1 cellular context compared by ENCODE assay signal in genomic region chr1:45654540-45655280, GRCh38.
TF ChIP-seq lines count a peak whose summit lies in the region.

No MANE protein-coding gene starts in this region.

TF ChIP-seq in HepG2, 621 proteins besides CTCF, POLR2A, EP300 and RAD21:
- peak; percentile 41 for TF ChIP-seq RBM22 (optimal IDR thresholded peaks at IDR 0.05; ENCODE audit: low read length)
- TF ChIP-seq, protein P1, sequence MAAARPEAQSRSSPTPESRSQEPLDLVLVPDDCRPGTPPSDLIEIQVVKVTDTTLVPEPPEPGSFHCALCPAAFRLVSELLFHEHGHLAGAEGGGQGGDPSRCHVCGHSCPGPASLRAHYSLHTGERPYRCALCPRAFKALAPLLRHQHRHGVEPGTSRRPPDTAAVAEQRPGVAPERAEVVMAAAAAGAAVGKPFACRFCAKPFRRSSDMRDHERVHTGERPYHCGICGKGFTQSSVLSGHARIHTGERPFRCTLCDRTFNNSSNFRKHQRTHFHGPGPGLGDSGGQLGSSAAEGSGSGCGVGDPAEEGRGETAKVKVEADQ (CRISPR knock-in tag; IDR thresholded peaks at IDR 0.05; ENCODE audit: borderline replicate concordance), result no peak
- TF ChIP-seq, protein P2, sequence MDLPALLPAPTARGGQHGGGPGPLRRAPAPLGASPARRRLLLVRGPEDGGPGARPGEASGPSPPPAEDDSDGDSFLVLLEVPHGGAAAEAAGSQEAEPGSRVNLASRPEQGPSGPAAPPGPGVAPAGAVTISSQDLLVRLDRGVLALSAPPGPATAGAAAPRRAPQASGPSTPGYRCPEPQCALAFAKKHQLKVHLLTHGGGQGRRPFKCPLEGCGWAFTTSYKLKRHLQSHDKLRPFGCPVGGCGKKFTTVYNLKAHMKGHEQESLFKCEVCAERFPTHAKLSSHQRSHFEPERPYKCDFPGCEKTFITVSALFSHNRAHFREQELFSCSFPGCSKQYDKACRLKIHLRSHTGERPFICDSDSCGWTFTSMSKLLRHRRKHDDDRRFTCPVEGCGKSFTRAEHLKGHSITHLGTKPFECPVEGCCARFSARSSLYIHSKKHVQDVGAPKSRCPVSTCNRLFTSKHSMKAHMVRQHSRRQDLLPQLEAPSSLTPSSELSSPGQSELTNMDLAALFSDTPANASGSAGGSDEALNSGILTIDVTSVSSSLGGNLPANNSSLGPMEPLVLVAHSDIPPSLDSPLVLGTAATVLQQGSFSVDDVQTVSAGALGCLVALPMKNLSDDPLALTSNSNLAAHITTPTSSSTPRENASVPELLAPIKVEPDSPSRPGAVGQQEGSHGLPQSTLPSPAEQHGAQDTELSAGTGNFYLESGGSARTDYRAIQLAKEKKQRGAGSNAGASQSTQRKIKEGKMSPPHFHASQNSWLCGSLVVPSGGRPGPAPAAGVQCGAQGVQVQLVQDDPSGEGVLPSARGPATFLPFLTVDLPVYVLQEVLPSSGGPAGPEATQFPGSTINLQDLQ (CRISPR knock-in tag; IDR thresholded peaks at IDR 0.05), result no peak
- TF ChIP-seq NRL (CRISPR knock-in tag; IDR thresholded peaks at IDR 0.05; ENCODE audit: borderline replicate concordance), result no peak
- TF ChIP-seq KMT2A (CRISPR knock-in tag; IDR thresholded peaks at IDR 0.05), result no peak
- no peak for TF ChIP-seq SRSF4 (IDR thresholded peaks at IDR 0.05; ENCODE audit: low read depth, low read length, poor library complexity, severe bottlenecking)
- no peak for TF ChIP-seq ZNF646 (CRISPR knock-in tag; IDR thresholded peaks at IDR 0.05)
- TF ChIP-seq, protein P3, sequence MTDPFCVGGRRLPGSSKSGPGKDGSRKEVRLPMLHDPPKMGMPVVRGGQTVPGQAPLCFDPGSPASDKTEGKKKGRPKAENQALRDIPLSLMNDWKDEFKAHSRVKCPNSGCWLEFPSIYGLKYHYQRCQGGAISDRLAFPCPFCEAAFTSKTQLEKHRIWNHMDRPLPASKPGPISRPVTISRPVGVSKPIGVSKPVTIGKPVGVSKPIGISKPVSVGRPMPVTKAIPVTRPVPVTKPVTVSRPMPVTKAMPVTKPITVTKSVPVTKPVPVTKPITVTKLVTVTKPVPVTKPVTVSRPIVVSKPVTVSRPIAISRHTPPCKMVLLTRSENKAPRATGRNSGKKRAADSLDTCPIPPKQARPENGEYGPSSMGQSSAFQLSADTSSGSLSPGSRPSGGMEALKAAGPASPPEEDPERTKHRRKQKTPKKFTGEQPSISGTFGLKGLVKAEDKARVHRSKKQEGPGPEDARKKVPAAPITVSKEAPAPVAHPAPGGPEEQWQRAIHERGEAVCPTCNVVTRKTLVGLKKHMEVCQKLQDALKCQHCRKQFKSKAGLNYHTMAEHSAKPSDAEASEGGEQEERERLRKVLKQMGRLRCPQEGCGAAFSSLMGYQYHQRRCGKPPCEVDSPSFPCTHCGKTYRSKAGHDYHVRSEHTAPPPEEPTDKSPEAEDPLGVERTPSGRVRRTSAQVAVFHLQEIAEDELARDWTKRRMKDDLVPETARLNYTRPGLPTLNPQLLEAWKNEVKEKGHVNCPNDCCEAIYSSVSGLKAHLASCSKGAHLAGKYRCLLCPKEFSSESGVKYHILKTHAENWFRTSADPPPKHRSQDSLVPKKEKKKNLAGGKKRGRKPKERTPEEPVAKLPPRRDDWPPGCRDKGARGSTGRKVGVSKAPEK (CRISPR knock-in tag; IDR thresholded peaks at IDR 0.05; ENCODE audit: borderline replicate concordance), result no peak
- TF ChIP-seq ZNF3 (CRISPR knock-in tag; IDR thresholded peaks at IDR 0.05), result no peak
- TF ChIP-seq, protein P4, sequence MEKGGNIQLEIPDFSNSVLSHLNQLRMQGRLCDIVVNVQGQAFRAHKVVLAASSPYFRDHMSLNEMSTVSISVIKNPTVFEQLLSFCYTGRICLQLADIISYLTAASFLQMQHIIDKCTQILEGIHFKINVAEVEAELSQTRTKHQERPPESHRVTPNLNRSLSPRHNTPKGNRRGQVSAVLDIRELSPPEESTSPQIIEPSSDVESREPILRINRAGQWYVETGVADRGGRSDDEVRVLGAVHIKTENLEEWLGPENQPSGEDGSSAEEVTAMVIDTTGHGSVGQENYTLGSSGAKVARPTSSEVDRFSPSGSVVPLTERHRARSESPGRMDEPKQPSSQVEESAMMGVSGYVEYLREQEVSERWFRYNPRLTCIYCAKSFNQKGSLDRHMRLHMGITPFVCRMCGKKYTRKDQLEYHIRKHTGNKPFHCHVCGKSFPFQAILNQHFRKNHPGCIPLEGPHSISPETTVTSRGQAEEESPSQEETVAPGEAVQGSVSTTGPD (CRISPR knock-in tag; IDR thresholded peaks at IDR 0.05), result no peak
- TF ChIP-seq DNMT1 (CRISPR knock-in tag; IDR thresholded peaks at IDR 0.05), result no peak
- TF ChIP-seq SIN3B (IDR thresholded peaks at IDR 0.05; ENCODE audit: low read length), result no peak
- TF ChIP-seq ZNF33B (CRISPR knock-in tag; IDR thresholded peaks at IDR 0.05), result no peak
- TF ChIP-seq CEBPB (IDR thresholded peaks at IDR 0.05; ENCODE audit: borderline replicate concordance, low read depth, low read length), result peak; percentile 53; the same call in 1 of the 2 replicates
